ENCODE assay signal across 17 cellular contexts in the genomic region with DNA sequence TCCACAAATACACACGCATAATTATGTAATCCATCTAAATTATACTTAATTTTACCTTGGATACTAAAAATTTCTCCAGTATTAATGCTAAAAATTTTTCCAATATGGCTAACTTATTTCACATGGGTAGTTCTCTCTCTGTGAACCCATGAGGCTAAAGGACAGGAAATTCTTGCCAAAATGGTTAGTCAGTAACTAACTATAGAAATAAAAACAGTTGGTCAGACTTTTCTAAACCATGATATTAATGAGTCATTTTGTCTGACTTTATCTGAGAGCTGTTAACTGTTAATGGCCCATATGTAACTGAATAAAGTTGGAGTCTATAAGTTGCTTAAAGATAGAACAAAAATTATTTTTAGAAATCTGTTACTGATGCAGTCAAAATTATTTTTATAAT.
DNase-seq lines count a peak whose midpoint lies in the region; ATAC-seq, FAIRE-seq and TF ChIP-seq lines count a peak whose summit lies in the region.
"Had no signal": no experiment of that assay in that cellular context is flagged by ENCODE, and none has a peak within 500 bp of the region (broad histone marks: within the 10 kb centered on the region; RNA-seq: fewer than 3 reads in every experiment).

No MANE protein-coding gene starts in this region.

- H2AFZ ChIP-seq in ACC112 (ENCODE audit: low read length, unreplicated experiment) = no peak overlapping the region
- H2AFZ ChIP-seq in IMR-90 (replicated peaks; ENCODE audit: low read length, poor library complexity) = no peak overlapping the region

- in situ Hi-C loops in IMR-90 (cut with MboI; ENCODE audit: low sequenced_read_pairs) = no loop called here

- BruUV-seq in IMR-90 (replicated peaks; lab: Mats Ljungman, UMichigan) = no TSS peak

- no peak overlapping the region for H4K8ac ChIP-seq in IMR-90 (ENCODE audit: low read depth in 2 of 2, low read length in 2 of 2)

- no CpG with 5 or more reads among the region's 1 CpG for WGBS in IMR-90 (ENCODE audit: extremely low coverage in 2 of 2, insufficient read length in 1 of 2), 2 experiments

- TF ChIP-seq POLR2A in IMR-90 (IDR thresholded peaks at IDR 0.05; ENCODE audit: low read depth, low read length) = no peak
- no peak for TF ChIP-seq POLR2A in GM12891 (IDR thresholded peaks at IDR 0.05; ENCODE audit: low read depth, low read length)

- no peak overlapping the region for H3K18ac ChIP-seq in IMR-90 (ENCODE audit: low read depth, low read length)

- intact Hi-C loops in IMR-90 (cut with micrococcal nuclease) = no loop called here

- H3K36me3 ChIP-seq in ACC112 (ENCODE audit: insufficient read depth, low read length) (no peaks in the 10 kb centered on the region), IMR-90 (ENCODE audit: control insufficient read depth, insufficient read depth, low read length) (no peaks in the 10 kb centered on the region)
- H3K36me3 ChIP-seq: neural progenitor cell had no signal

- no peaks in the 10 kb centered on the region for H3K79me1 ChIP-seq in IMR-90 (ENCODE audit: low read depth in 1 of 2, low read length in 2 of 2)

- no peak overlapping the region for H2BK20ac ChIP-seq in IMR-90 (ENCODE audit: low read depth, low read length)

- no peak overlapping the region for H3K56ac ChIP-seq in IMR-90 (ENCODE audit: extremely low read depth, insufficient read depth, low read length)

- no peak overlapping the region for H2AK9ac ChIP-seq in IMR-90 (replicated peaks; ENCODE audit: low read depth, low read length, poor library complexity)

- H3K23ac ChIP-seq in IMR-90 (ENCODE audit: low read depth, low read length) = no peak overlapping the region

- no peak for TF ChIP-seq CTCF in IMR-90 (conservative IDR thresholded peaks at IDR 0.05; ENCODE audit: low read depth, low read length)

- DNase-seq in IMR-90 (peak; percentile 2), brain pericyte (ENCODE audit: low read depth, low spot score) (peak; percentile 11), iris pigment epithelial cell (ENCODE audit: low read depth) (peak; percentile 57), GM12891 (ENCODE audit: insufficient read length, low spot score) (no peak)
- no peak for DNase-seq in stimulated activated CD4-positive, alpha-beta T cell treated with anti-CD3 and anti-CD28 coated beads, Interleukin-4, amount 100 ng/mL, for 4 hours
- DNase-seq: activated CD8-positive, alpha-beta T cell treated with anti-CD3 and anti-CD28 coated beads, Interleukin-2, amount 10 ng/mL, durations not matched to agents 7 days and 5 days; Calu3; H9; NCI-H69; Right ventricle myocardium superior had no signal

- H4K91ac ChIP-seq in IMR-90 (ENCODE audit: insufficient read depth, low read depth, low read length) = no peak overlapping the region

- H3K4ac ChIP-seq in IMR-90 (ENCODE audit: low read depth, low read length) = no peak overlapping the region

- H2BK5ac ChIP-seq in IMR-90 (ENCODE audit: low read depth, low read length, poor library complexity, severe bottlenecking) = no peak overlapping the region

- no peaks in the 10 kb centered on the region for H3K9me1 ChIP-seq in IMR-90 (ENCODE audit: insufficient read depth, low read length)

- no peak overlapping the region for H2BK15ac ChIP-seq in IMR-90 (ENCODE audit: low read depth, low read length)

- H2BK120ac ChIP-seq in IMR-90 (ENCODE audit: low read depth, low read length) = no peak overlapping the region

- H3K14ac ChIP-seq in IMR-90 (replicated peaks; ENCODE audit: low read depth, low read length) = no peak overlapping the region

- no peaks in the 10 kb centered on the region for H3K79me2 ChIP-seq in ACC112 (ENCODE audit: control insufficient read depth, insufficient read depth, low read length, unreplicated experiment)

- no peak for FAIRE-seq in GM12891 (lab: Jason Lieb, UNC)
- FAIRE-seq: A549 had no signal

- no peak overlapping the region for H2AK5ac ChIP-seq in IMR-90 (ENCODE audit: low read depth, low read length)

- H3K4me2 ChIP-seq in IMR-90 (ENCODE audit: low read depth, low read length) = no peak overlapping the region
- H3K4me2 ChIP-seq: A549, KMS-11, neural progenitor cell had no signal

- CTCF ChIA-PET in IMR-90 (lab: Yijun Ruan, JAX) = no interaction called here

- POLR2A ChIA-PET in IMR-90 (lab: Charles Lee; ENCODE audit: unreplicated experiment) = no interaction called here

- ATAC-seq in IMR-90 (ENCODE audit: low read depth) (no peak), HG03025 (IDR thresholded peaks at IDR 0.05; ENCODE audit: low FRiP score, unreplicated experiment) (no peak), GM18498 (IDR thresholded peaks at IDR 0.05; ENCODE audit: unreplicated experiment) (no peak)
- ATAC-seq: A549; activated CD8-positive, alpha-beta T cell treated with anti-CD3 and anti-CD28 coated beads, Interleukin-2, amount 10 ng/mL, durations not matched to agents 7 days and 5 days had no signal

- peaks cover 3% of the 10 kb centered on the region for H3K9me3 ChIP-seq in IMR-90 (ENCODE audit: control insufficient read depth, insufficient read depth, low read length)
- H3K9me3 ChIP-seq: A549 had no signal

- H3K4me1 ChIP-seq in ACC112 (ENCODE audit: control insufficient read depth, insufficient read depth, low read length, unreplicated experiment) (peaks cover 20% of the 10 kb centered on the region), IMR-90 (ENCODE audit: control insufficient read depth, insufficient read depth, low read length) (no peaks in the 10 kb centered on the region)
- H3K4me1 ChIP-seq: A549, neural progenitor cell had no signal

- no peak for TF ChIP-seq RAD21 in IMR-90 (IDR thresholded peaks at IDR 0.05; ENCODE audit: low read length)

- H4K20me1 ChIP-seq in IMR-90 (ENCODE audit: insufficient read depth, low read length) = no peaks in the 10 kb centered on the region

- H3K27ac ChIP-seq in ACC112 (ENCODE audit: low read depth, low read length) = peak overlapping the region; percentile 74
- no peak overlapping the region for H3K27ac ChIP-seq in IMR-90 (ENCODE audit: insufficient read depth, low read length)
- H3K27ac ChIP-seq: A549, KMS-11, neural progenitor cell, skin epidermis had no signal

- H3K4me3 ChIP-seq in ACC112 (ENCODE audit: low read depth, low read length) (no peak overlapping the region), IMR-90 (ENCODE audit: insufficient read depth, low read depth, low read length) (no peak overlapping the region)
- H3K4me3 ChIP-seq: A549, neural progenitor cell, skin epidermis had no signal

- H3K9ac ChIP-seq in IMR-90 (ENCODE audit: low read depth, low read length) = no peak overlapping the region
- H3K9ac ChIP-seq: KMS-11, neural progenitor cell had no signal

- dilution Hi-C loops in IMR-90 (cut with HindIII; ENCODE audit: low sequenced_read_pairs, unreplicated experiment) = no loop called here

- H3K27me3 ChIP-seq in ACC112 (ENCODE audit: insufficient read depth, low read length) = no peaks in the 10 kb centered on the region
- H3K27me3 ChIP-seq in IMR-90 (ENCODE audit: control insufficient read depth, insufficient read depth, low read length) = no peaks in the 10 kb centered on the region
- H3K27me3 ChIP-seq: neural progenitor cell had no signal

- no peak overlapping the region for H4K5ac ChIP-seq in IMR-90 (ENCODE audit: low read depth, low read length)

TF ChIP-seq in IMR-90, 13 proteins besides CTCF, POLR2A, EP300 and RAD21 (continues in another document):
- TF ChIP-seq RFX5 (IDR thresholded peaks at IDR 0.05; ENCODE audit: low read depth, low read length) = no peak
- TF ChIP-seq MAFK (IDR thresholded peaks at IDR 0.05; ENCODE audit: low read depth, low read length) = no peak
- TF ChIP-seq NFE2L2 (IDR thresholded peaks at IDR 0.05; ENCODE audit: low read depth, low read length) = no peak
- TF ChIP-seq SMC3 (IDR thresholded peaks at IDR 0.05; ENCODE audit: low read depth, low read length) = no peak
- no peak for TF ChIP-seq MAZ (IDR thresholded peaks at IDR 0.05; ENCODE audit: borderline replicate concordance, low read depth, low read length)
- no peak for TF ChIP-seq RCOR1 (IDR thresholded peaks at IDR 0.05; ENCODE audit: insufficient replicate concordance, low read length)
- no peak for TF ChIP-seq FOS (IDR thresholded peaks at IDR 0.05; ENCODE audit: low read depth, low read length)
- TF ChIP-seq, protein P1, sequence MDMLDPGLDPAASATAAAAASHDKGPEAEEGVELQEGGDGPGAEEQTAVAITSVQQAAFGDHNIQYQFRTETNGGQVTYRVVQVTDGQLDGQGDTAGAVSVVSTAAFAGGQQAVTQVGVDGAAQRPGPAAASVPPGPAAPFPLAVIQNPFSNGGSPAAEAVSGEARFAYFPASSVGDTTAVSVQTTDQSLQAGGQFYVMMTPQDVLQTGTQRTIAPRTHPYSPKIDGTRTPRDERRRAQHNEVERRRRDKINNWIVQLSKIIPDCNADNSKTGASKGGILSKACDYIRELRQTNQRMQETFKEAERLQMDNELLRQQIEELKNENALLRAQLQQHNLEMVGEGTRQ (IDR thresholded peaks at IDR 0.05; ENCODE audit: low read depth, low read length) = no peak

TF ChIP-seq in GM12891, 5 proteins besides CTCF, POLR2A, EP300 and RAD21:
- TF ChIP-seq POLR2AphosphoS5 (IDR thresholded peaks at IDR 0.05; ENCODE audit: low read depth, low read length) (no peak), PAX5 (IDR thresholded peaks at IDR 0.05; ENCODE audit: insufficient read depth, low read length, severe bottlenecking) (no peak), TAF1 (IDR thresholded peaks at IDR 0.05; ENCODE audit: low read depth, low read length) (no peak), SPI1 (IDR thresholded peaks at IDR 0.05; ENCODE audit: low read depth, low read length) (no peak), POU2F2 (IDR thresholded peaks at IDR 0.05; ENCODE audit: low read depth, low read length) (no peak)

Comparison
In these comparisons a context has a peak if more than half of its experiments do, and no peak if none do; other contexts are left out.
1. DNase-seq: peak in IMR-90 (single experiment), brain pericyte (single experiment) and iris pigment epithelial cell (single experiment); none in stimulated activated CD4-positive, alpha-beta T cell treated with anti-CD3 and anti-CD28 coated beads, Interleukin-4, amount 100 ng/mL, for 4 hours (0 of 2) and GM12891 (single experiment).